In the genomic region with DNA sequence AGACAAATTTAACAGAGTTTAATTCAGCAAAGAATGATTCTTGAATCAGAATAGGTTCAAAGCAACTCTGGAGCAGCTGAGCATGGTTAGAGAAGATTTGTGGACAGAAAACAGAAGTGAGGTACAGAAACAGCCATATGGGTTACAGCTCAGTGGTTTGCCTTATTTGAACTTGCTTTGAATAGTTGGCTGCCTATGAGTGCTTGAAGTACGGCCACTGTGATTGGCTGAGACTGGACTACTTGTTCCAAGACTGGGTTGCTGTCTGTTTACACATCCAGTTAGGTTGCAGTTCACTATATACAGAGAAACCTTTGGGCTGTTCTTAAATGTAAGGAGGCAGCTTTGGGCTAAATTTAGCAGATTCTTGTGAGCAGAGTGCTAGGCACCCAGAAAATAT, we compare ENCODE assay signal across 11 cellular contexts.
DNase-seq lines count a peak whose midpoint lies in the region; ATAC-seq, FAIRE-seq and TF ChIP-seq lines count a peak whose summit lies in the region.
"Had no signal": no experiment of that assay in that cellular context is flagged by ENCODE, and none has a peak within 500 bp of the region (broad histone marks: within the 10 kb centered on the region; RNA-seq: fewer than 3 reads in every experiment).

No MANE protein-coding gene starts in this region.

- H3K36me3 ChIP-seq in DOHH2 (ENCODE audit: control insufficient read depth, low read length) (no peaks in the 10 kb centered on the region), PC-3 (ENCODE audit: low read depth, low read length) (no peaks in the 10 kb centered on the region)

- no peak for FAIRE-seq in frontal cortex (lab: Jason Lieb, UNC)

- H3K4me1 ChIP-seq in DOHH2 (ENCODE audit: control insufficient read depth, low read length) (peaks cover 17% of the 10 kb centered on the region), PC-3 (ENCODE audit: insufficient read depth, low read length) (no peaks in the 10 kb centered on the region)

- H3K9me3 ChIP-seq in DOHH2 (ENCODE audit: control insufficient read depth, insufficient read depth, low read length) (no peaks in the 10 kb centered on the region), PC-3 (ENCODE audit: low read length) (peaks cover 7% of the 10 kb centered on the region; the same call in 1 of the 2 replicates)

- DNase-seq in SK-MEL-5 (ENCODE audit: low read depth, low spot score) = peak; percentile 49
- no peak for DNase-seq in frontal cortex (ENCODE audit: low spot score in 2 of 2)
- DNase-seq in PC-3 = no peak
- no peak for DNase-seq in activated T-cell treated with anti-CD3 and anti-CD28 coated beads, Interleukin-2, amount 50 U/mL, for 1 hour
- DNase-seq: activated CD8-positive, alpha-beta memory T cell treated with anti-CD3 and anti-CD28 coated beads for 24 hours; HFFc6 had no signal

- TF ChIP-seq CTCF in DOHH2 (IDR thresholded peaks at IDR 0.05; ENCODE audit: low read depth, low read length, poor library complexity, severe bottlenecking) = no peak
- TF ChIP-seq CTCF in PC-3 (conservative IDR thresholded peaks at IDR 0.05; ENCODE audit: low read depth, low read length) = no peak

- H3K4me2 ChIP-seq in DOHH2 (ENCODE audit: low read length) = peak overlapping the region; percentile 25
- no peak overlapping the region for H3K4me2 ChIP-seq in PC-3 (ENCODE audit: low read length)

- H2AFZ ChIP-seq in PC-3 (ENCODE audit: low read length) = no peak overlapping the region

- CTCF ChIA-PET in PC-3 (lab: Charles Lee) = no interaction called here

- ATAC-seq in GM19395 (IDR thresholded peaks at IDR 0.05; ENCODE audit: unreplicated experiment) (peak; percentile 89), HG03095 (IDR thresholded peaks at IDR 0.05; ENCODE audit: unreplicated experiment) (peak; percentile 86), HG02571 (IDR thresholded peaks at IDR 0.05; ENCODE audit: unreplicated experiment) (no peak), PC-3 (no peak)

- in situ Hi-C loops in SK-MEL-5 (cut with HindIII; ENCODE audit: low pct_unique_long_range_greater_than_20kb, low sequenced_read_pairs) = no loop called here

- H3K27me3 ChIP-seq in DOHH2 (ENCODE audit: control insufficient read depth, low read length) = no peaks in the 10 kb centered on the region
- no peaks in the 10 kb centered on the region for H3K27me3 ChIP-seq in PC-3 (ENCODE audit: low read length)

- H3F3A ChIP-seq in DOHH2 (ENCODE audit: control insufficient read depth, insufficient read depth) (0 out of 2 replicates have a peak, but pooled peaks cover 2% of the 10 kb centered on the region), PC-3 (ENCODE audit: low read length, unreplicated experiment) (no peaks in the 10 kb centered on the region)

- H3K79me2 ChIP-seq in DOHH2 (ENCODE audit: control insufficient read depth, low read length) (no peaks in the 10 kb centered on the region), PC-3 (ENCODE audit: low read length) (no peaks in the 10 kb centered on the region)

- BruUV-seq in PC-3 (replicated peaks; lab: Mats Ljungman, UMichigan) = no TSS peak

- POLR2A ChIA-PET in PC-3 (lab: Charles Lee; ENCODE audit: unreplicated experiment) = no interaction called here

- peak overlapping the region; percentile 25 for H3K4me3 ChIP-seq in DOHH2 (ENCODE audit: low read length)
- no peak overlapping the region for H3K4me3 ChIP-seq in PC-3 (ENCODE audit: low read length)

- H3K27ac ChIP-seq in DOHH2 (ENCODE audit: low read depth, low read length) (peak overlapping the region; percentile 22), PC-3 (ENCODE audit: low read length) (no peak overlapping the region)
- H3K27ac ChIP-seq: epithelial cell of prostate had no signal

- H3K9ac ChIP-seq in PC-3 (ENCODE audit: low read length) = no peak overlapping the region

- H3K9me2 ChIP-seq in DOHH2 (replicated peaks; ENCODE audit: control insufficient read depth, low read length) (no peaks in the 10 kb centered on the region), PC-3 (replicated peaks; ENCODE audit: low read length) (no peaks in the 10 kb centered on the region)

- H4K20me1 ChIP-seq in DOHH2 (ENCODE audit: control insufficient read depth, insufficient read depth, low read depth, low read length) (no peaks in the 10 kb centered on the region), PC-3 (ENCODE audit: low read length) (no peaks in the 10 kb centered on the region)

- intact Hi-C loops in PC-3 (cut with micrococcal nuclease) = no loop called here

Comparison
In these comparisons a context has a peak if more than half of its experiments do, and no peak if none do; other contexts are left out.
1. ATAC-seq: peak in GM19395 (single experiment) and HG03095 (single experiment); none in HG02571 (single experiment) and PC-3 (single experiment).